ENCODE assay signal across 35 cellular contexts in genomic region chr12:58651850-58652249, GRCh38.
"Had no signal": no experiment of that assay in that cellular context is flagged by ENCODE, and none has a peak within 500 bp of the region (broad histone marks: within the 10 kb centered on the region; RNA-seq: fewer than 3 reads in every experiment).

No MANE protein-coding gene starts in this region.

- H3K27ac ChIP-seq: KMS-11 had no signal

- H3K27me3 ChIP-seq: MG63 had no signal

- H3K36me3 ChIP-seq: MG63 had no signal

- H3K4me3 ChIP-seq: MG63 had no signal

- DNase-seq: Karpas-422, Kasumi-1, KBM-7, KG1, MG63, MM.1S, MV-4-11, NCI-H1048, NCI-H1092, NCI-H1092 treated with DMSO at 0.1 percent for 48 hours, NCI-H1105, NCI-H1105 treated with DMSO at 0.1 percent for 48 hours, NCI-H1417, NCI-H1417 treated with DMSO at 0.1 percent for 48 hours, NCI-H1436, NCI-H1436 treated with DMSO at 0.1 percent for 48 hours, NCI-H146, NCI-H1694, NCI-H1694 treated with DMSO at 0.1 percent for 48 hours, NCI-H187, NCI-H187 treated with DMSO at 0.1 percent for 48 hours, NCI-H1930, NCI-H2029, NCI-H2029 treated with DMSO at 0.1 percent for 48 hours, NCI-H2081, NCI-H2081 treated with DMSO at 0.1 percent for 48 hours, NCI-H2107, NCI-H2171, NCI-H2171 treated with DMSO at 0.1 percent for 48 hours, NCI-H2227 treated with DMSO at 0.1 percent for 48 hours, NCI-H226, NCI-H345, NCI-H446, NCI-H446 treated with DMSO at 0.1 percent for 48 hours had no signal
